ENCODE assay signal across 21 cellular contexts in the genomic region with DNA sequence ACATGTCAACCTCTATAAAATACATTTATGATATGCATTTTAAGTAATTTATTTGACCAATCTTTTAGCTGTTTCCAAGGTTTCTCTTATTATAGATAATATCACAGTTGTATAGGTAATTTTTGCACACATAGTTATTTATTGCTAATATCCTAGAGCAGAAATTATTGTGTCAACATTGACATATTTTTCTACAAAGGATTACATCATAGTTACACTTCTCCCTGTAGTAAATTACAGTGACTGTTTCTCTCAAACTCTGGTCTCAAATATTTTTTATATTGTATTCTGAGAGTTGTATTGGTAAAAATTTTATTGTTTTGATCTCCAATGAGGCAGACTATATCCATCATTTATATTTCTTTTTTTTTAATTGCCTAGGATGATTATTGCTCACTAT.
DNase-seq lines count a peak whose midpoint lies in the region; ATAC-seq, FAIRE-seq and TF ChIP-seq lines count a peak whose summit lies in the region.
"Had no signal": no experiment of that assay in that cellular context is flagged by ENCODE, and none has a peak within 500 bp of the region (broad histone marks: within the 10 kb centered on the region; RNA-seq: fewer than 3 reads in every experiment).

No MANE protein-coding gene starts in this region.

- H3K36me3 ChIP-seq in HepG2 (replicated peaks in 1 of 2; ENCODE audit: control insufficient read depth in 1 of 2, insufficient read depth in 2 of 2, low read length in 2 of 2) (no peaks in the 10 kb centered on the region), right lobe of liver (no peaks in the 10 kb centered on the region), IMR-90 (ENCODE audit: control insufficient read depth, insufficient read depth, low read length) (no peaks in the 10 kb centered on the region)
- H3K36me3 ChIP-seq: BLaER1 treated with 17β-estradiol and CSF1 and Interleukin-3, amounts not matched to agents 10 nM and 100 nM had no signal

- no peak for TF ChIP-seq RAD21 in HepG2 (CRISPR knock-in tag; IDR thresholded peaks at IDR 0.05)
- TF ChIP-seq RAD21 in IMR-90 (IDR thresholded peaks at IDR 0.05; ENCODE audit: low read length): no peak

- in situ Hi-C loops in HepG2 (cut with HindIII; ENCODE audit: extremely low pct_ligation_motif_present, low pct_unique_long_range_greater_than_20kb): no loop called here
- in situ Hi-C loops in IMR-90 (cut with MboI; ENCODE audit: low sequenced_read_pairs): no loop called here

- no peak overlapping the region for H4K91ac ChIP-seq in IMR-90 (ENCODE audit: insufficient read depth, low read depth, low read length)

- H3K56ac ChIP-seq in IMR-90 (ENCODE audit: extremely low read depth, insufficient read depth, low read length): no peak overlapping the region

- POLR2A ChIA-PET in HepG2 (lab: Yijun Ruan, JAX): no interaction called here
- POLR2A ChIA-PET in IMR-90 (lab: Charles Lee; ENCODE audit: unreplicated experiment): no interaction called here

- H2AK5ac ChIP-seq in IMR-90 (ENCODE audit: low read depth, low read length): no peak overlapping the region

- intact Hi-C loops in HepG2 (cut with micrococcal nuclease; ENCODE audit: unreplicated experiment): no loop called here
- intact Hi-C loops in right lobe of liver (cut with DNase I): no loop called here
- intact Hi-C loops in IMR-90 (cut with micrococcal nuclease): no loop called here

- H2BK5ac ChIP-seq in IMR-90 (ENCODE audit: low read depth, low read length, poor library complexity, severe bottlenecking): no peak overlapping the region

- H3K4me3 ChIP-seq in HepG2 (replicated peaks in 1 of 3; ENCODE audit: insufficient read depth in 1 of 3, low read depth in 2 of 3, low read length in 3 of 3): no peak overlapping the region
- no peak overlapping the region for H3K4me3 ChIP-seq in right lobe of liver
- no peak overlapping the region for H3K4me3 ChIP-seq in IMR-90 (ENCODE audit: insufficient read depth, low read depth, low read length)
- H3K4me3 ChIP-seq: A549; BLaER1 treated with 17β-estradiol and CSF1 and Interleukin-3, amounts not matched to agents 10 nM and 100 nM; GM12878 had no signal

- H3K79me2 ChIP-seq in HepG2 (ENCODE audit: insufficient read depth, low read length): no peaks in the 10 kb centered on the region

- H3K14ac ChIP-seq in IMR-90 (replicated peaks; ENCODE audit: low read depth, low read length): no peak overlapping the region

- TF ChIP-seq CTCF in HepG2 (CRISPR knock-in tag; IDR thresholded peaks at IDR 0.05): no peak
- TF ChIP-seq CTCF in right lobe of liver (IDR thresholded peaks at IDR 0.05): no peak
- no peak for TF ChIP-seq CTCF in IMR-90 (conservative IDR thresholded peaks at IDR 0.05; ENCODE audit: low read depth, low read length)

- dilution Hi-C loops in IMR-90 (cut with HindIII; ENCODE audit: low sequenced_read_pairs, unreplicated experiment): no loop called here

- no peaks in the 10 kb centered on the region for H3K9me1 ChIP-seq in IMR-90 (ENCODE audit: insufficient read depth, low read length)

- no peak for TF ChIP-seq EP300 in HepG2 (IDR thresholded peaks at IDR 0.05; ENCODE audit: low read depth in 2 of 2, low read length in 2 of 2)
- no peak for TF ChIP-seq EP300 in HepG2 (CRISPR knock-in tag; IDR thresholded peaks at IDR 0.05; ENCODE audit: borderline replicate concordance)

- H4K20me1 ChIP-seq in HepG2 (ENCODE audit: insufficient read depth, low read length): no peaks in the 10 kb centered on the region
- no peaks in the 10 kb centered on the region for H4K20me1 ChIP-seq in IMR-90 (ENCODE audit: insufficient read depth, low read length)
- H4K20me1 ChIP-seq: BLaER1 treated with 17β-estradiol and CSF1 and Interleukin-3, amounts not matched to agents 10 nM and 100 nM had no signal

- no peak overlapping the region for H2BK120ac ChIP-seq in IMR-90 (ENCODE audit: low read depth, low read length)

- no peaks in the 10 kb centered on the region for H3K27me3 ChIP-seq in HepG2 (ENCODE audit: control insufficient read depth in 1 of 2, insufficient read depth in 2 of 2, low read length in 2 of 2)
- no peaks in the 10 kb centered on the region for H3K27me3 ChIP-seq in right lobe of liver
- H3K27me3 ChIP-seq in IMR-90 (ENCODE audit: control insufficient read depth, insufficient read depth, low read length): no peaks in the 10 kb centered on the region
- H3K27me3 ChIP-seq: BLaER1 treated with 17β-estradiol and CSF1 and Interleukin-3, amounts not matched to agents 10 nM and 100 nM had no signal

- H2AK9ac ChIP-seq in IMR-90 (replicated peaks; ENCODE audit: low read depth, low read length, poor library complexity): no peak overlapping the region

- H3K4me2 ChIP-seq in HepG2 (ENCODE audit: low read depth, low read length): no peak overlapping the region
- H3K4me2 ChIP-seq in IMR-90 (ENCODE audit: low read depth, low read length): no peak overlapping the region
- H3K4me2 ChIP-seq: A549; BLaER1 treated with 17β-estradiol and CSF1 and Interleukin-3, amounts not matched to agents 10 nM and 100 nM had no signal

- H3K9ac ChIP-seq in HepG2 (ENCODE audit: insufficient read depth, low read depth, low read length): no peak overlapping the region
- no peak overlapping the region for H3K9ac ChIP-seq in IMR-90 (ENCODE audit: low read depth, low read length)
- H3K9ac ChIP-seq: BLaER1 treated with 17β-estradiol and CSF1 and Interleukin-3, amounts not matched to agents 10 nM and 100 nM had no signal

- DNase-seq in HepG2 (ENCODE audit: low spot score) (no peak), right lobe of liver (no peak), IMR-90 (no peak), NCI-H510A (lab: John Stamatoyannopoulos, UW) (no peak)
- DNase-seq: AML-193; Caco-2; Calu3; CD4-positive, alpha-beta T cell; CD8-positive, alpha-beta T cell; DMS79 treated with DMSO at 0.1 percent for 48 hours; GDM1 had no signal

- no peak overlapping the region for H3K4ac ChIP-seq in IMR-90 (ENCODE audit: low read depth, low read length)

- no peak overlapping the region for H4K5ac ChIP-seq in IMR-90 (ENCODE audit: low read depth, low read length)

- H3K27ac ChIP-seq in HepG2 (ENCODE audit: extremely low read length, insufficient read depth, low read length) (no peak overlapping the region), right lobe of liver (no peak overlapping the region), IMR-90 (ENCODE audit: insufficient read depth, low read length) (no peak overlapping the region)
- H3K27ac ChIP-seq: 22Rv1; A549; BLaER1 treated with 17β-estradiol and CSF1 and Interleukin-3, amounts not matched to agents 10 nM and 100 nM; C4-2B had no signal

- H3K9me3 ChIP-seq in HepG2 (ENCODE audit: low read length): peaks cover 37% of the 10 kb centered on the region
- H3K9me3 ChIP-seq in right lobe of liver: no peaks in the 10 kb centered on the region
- no peaks in the 10 kb centered on the region for H3K9me3 ChIP-seq in IMR-90 (ENCODE audit: control insufficient read depth, insufficient read depth, low read length)
- H3K9me3 ChIP-seq: A549 had no signal

- ATAC-seq in HepG2: no peak
- ATAC-seq in right lobe of liver: no peak
- no peak for ATAC-seq in IMR-90 (ENCODE audit: low read depth)
- no peak for ATAC-seq in HG02610 (IDR thresholded peaks at IDR 0.05; ENCODE audit: unreplicated experiment)
- ATAC-seq: A549; CD8-positive, alpha-beta T cell; GM12878 had no signal

- CTCF ChIA-PET in HepG2 (lab: Yijun Ruan, JAX; ENCODE audit: low intra/inter-chr PET ratio, low total read pairs) (no interaction called here), IMR-90 (lab: Yijun Ruan, JAX) (no interaction called here)

- no peak for FAIRE-seq in HepG2 (lab: Jason Lieb, UNC)
- FAIRE-seq in islet of Langerhans (lab: Jason Lieb, UNC): peak; percentile 53
- FAIRE-seq: A549, D721Med, GM12878, GM12892, GM18507 had no signal

- TF ChIP-seq POLR2A in HepG2 (IDR thresholded peaks at IDR 0.05; ENCODE audit: insufficient read depth in 1 of 2, low read depth in 2 of 2, low read length in 2 of 2) (no peak), right lobe of liver (IDR thresholded peaks at IDR 0.05) (no peak), IMR-90 (IDR thresholded peaks at IDR 0.05; ENCODE audit: low read depth, low read length) (no peak)

- BruUV-seq in HepG2 (replicated peaks; lab: Mats Ljungman, UMichigan) (no TSS peak), IMR-90 (replicated peaks; lab: Mats Ljungman, UMichigan) (no TSS peak)

- no peak overlapping the region for H3K23ac ChIP-seq in IMR-90 (ENCODE audit: low read depth, low read length)

- H2AFZ ChIP-seq in HepG2 (ENCODE audit: low read length) (no peak overlapping the region), IMR-90 (replicated peaks; ENCODE audit: low read length, poor library complexity) (no peak overlapping the region)

- H3K4me1 ChIP-seq in HepG2 (ENCODE audit: insufficient read depth, low read length): no peaks in the 10 kb centered on the region
- H3K4me1 ChIP-seq in right lobe of liver: no peaks in the 10 kb centered on the region
- H3K4me1 ChIP-seq in IMR-90 (ENCODE audit: control insufficient read depth, insufficient read depth, low read length): no peaks in the 10 kb centered on the region
- H3K4me1 ChIP-seq: A549; BLaER1 treated with 17β-estradiol and CSF1 and Interleukin-3, amounts not matched to agents 10 nM and 100 nM; Caco-2 had no signal

- H3K18ac ChIP-seq in IMR-90 (ENCODE audit: low read depth, low read length): no peak overlapping the region

- no peaks in the 10 kb centered on the region for H3K79me1 ChIP-seq in IMR-90 (ENCODE audit: low read depth in 1 of 2, low read length in 2 of 2)

- H2BK20ac ChIP-seq in IMR-90 (ENCODE audit: low read depth, low read length): no peak overlapping the region

- no peak overlapping the region for H2BK15ac ChIP-seq in IMR-90 (ENCODE audit: low read depth, low read length)

- H4K8ac ChIP-seq in IMR-90 (ENCODE audit: low read depth in 2 of 2, low read length in 2 of 2): no peak overlapping the region

TF ChIP-seq in IMR-90, 13 proteins besides CTCF, POLR2A, EP300 and RAD21:
- TF ChIP-seq MAZ (IDR thresholded peaks at IDR 0.05; ENCODE audit: borderline replicate concordance, low read depth, low read length) (no peak), CEBPB (IDR thresholded peaks at IDR 0.05; ENCODE audit: low read depth, low read length) (0 out of 2 replicates have a peak, but pooled peaks have one; percentile 15)
TF ChIP-seq in IMR-90: peak in this region for 1.
